Comparison of ENCODE assay signal across 2 cellular contexts in genomic region chr13:33279414-33279813, GRCh38.
TF ChIP-seq lines count a peak whose summit lies in the region.

No MANE protein-coding gene starts in this region.

TF ChIP-seq in A549, 52 proteins besides CTCF, POLR2A, EP300 and RAD21 (continued from another document):
- TF ChIP-seq HMGXB4 (CRISPR knock-in tag; IDR thresholded peaks at IDR 0.05; ENCODE audit: borderline replicate concordance) = no peak
- TF ChIP-seq NPAS2 (CRISPR knock-in tag; IDR thresholded peaks at IDR 0.05; ENCODE audit: borderline replicate concordance) = no peak
- TF ChIP-seq NR3C1 (IDR thresholded peaks at IDR 0.05) = no peak
- no peak for TF ChIP-seq ELK1 (IDR thresholded peaks at IDR 0.05; ENCODE audit: low read depth, low read length)
- no peak for TF ChIP-seq MAX (IDR thresholded peaks at IDR 0.05)
- TF ChIP-seq SMC3 (IDR thresholded peaks at IDR 0.05) = no peak
- no peak for TF ChIP-seq RCOR1 (IDR thresholded peaks at IDR 0.05; ENCODE audit: low read depth, low read length)
- no peak for TF ChIP-seq HOXA7 (CRISPR knock-in tag; IDR thresholded peaks at IDR 0.05)
- TF ChIP-seq TFCP2L1 (CRISPR knock-in tag; IDR thresholded peaks at IDR 0.05) = no peak
- TF ChIP-seq RNF2 (IDR thresholded peaks at IDR 0.05; ENCODE audit: borderline replicate concordance, low read depth) = no peak
- no peak for TF ChIP-seq BHLHE40 (IDR thresholded peaks at IDR 0.05; ENCODE audit: low read depth, low read length)
- TF ChIP-seq HEYL (CRISPR knock-in tag; IDR thresholded peaks at IDR 0.05) = no peak

TF ChIP-seq in SK-N-SH, 30 proteins besides CTCF, POLR2A, EP300 and RAD21 (continued from another document):
- TF ChIP-seq REST (IDR thresholded peaks at IDR 0.05; ENCODE audit: low read depth, low read length) = no peak
- TF ChIP-seq CHD2 (IDR thresholded peaks at IDR 0.05; ENCODE audit: low read length, partially characterized antibody) = no peak
- TF ChIP-seq SMC3 (IDR thresholded peaks at IDR 0.05; ENCODE audit: low read depth, low read length) = no peak
- no peak for TF ChIP-seq RXRA (IDR thresholded peaks at IDR 0.05; ENCODE audit: borderline replicate concordance, low read depth)
- TF ChIP-seq JUND (IDR thresholded peaks at IDR 0.05) = no peak
- no peak for TF ChIP-seq PBX3 (IDR thresholded peaks at IDR 0.05)
- TF ChIP-seq RCOR1 (IDR thresholded peaks at IDR 0.05; ENCODE audit: low read length) = no peak
- TF ChIP-seq NRF1 (IDR thresholded peaks at IDR 0.05; ENCODE audit: low read depth, low read length) = no peak
- no peak for TF ChIP-seq GABPA (IDR thresholded peaks at IDR 0.05; ENCODE audit: low read depth)
- no peak for TF ChIP-seq NFIC (IDR thresholded peaks at IDR 0.05; ENCODE audit: borderline replicate concordance)
